12 cellular contexts compared by ENCODE assay signal in the genomic region with DNA sequence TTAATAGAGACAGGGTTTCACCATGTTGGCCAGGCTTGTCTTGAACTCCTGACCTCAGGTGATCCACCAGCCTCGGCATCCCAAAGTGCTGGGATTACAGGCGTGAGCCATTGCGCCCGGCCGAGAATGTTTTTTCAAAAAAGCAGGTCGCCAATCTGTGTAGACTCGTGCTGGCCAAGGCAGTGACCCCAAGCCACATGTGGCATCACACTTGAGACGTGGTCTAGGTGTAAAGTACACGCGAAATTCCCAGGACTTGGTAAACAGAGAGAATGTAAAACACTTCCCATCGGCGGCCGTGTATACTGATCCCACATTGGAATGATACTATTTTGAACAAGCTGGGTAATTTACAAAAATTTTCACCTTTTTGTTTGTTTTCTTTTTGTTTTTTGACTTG. TPM values are rescaled to one million over a fixed set of nuclear protein-coding genes. Genes with fewer than 3 reads are reported as not detected.
A peak's percentile ranks its signal among the peaks of the same experiment; 100 is the strongest.
DNase-seq lines count a peak whose midpoint lies in the region; TF ChIP-seq lines count a peak whose summit lies in the region.
"Had no signal": no experiment of that assay in that cellular context is flagged by ENCODE, and none has a peak within 500 bp of the region (broad histone marks: within the 10 kb centered on the region; RNA-seq: fewer than 3 reads in every experiment).

No MANE protein-coding gene starts in this region.

- no peak overlapping the region for H3K18ac ChIP-seq in H9 (ENCODE audit: insufficient read length, low read depth, low read length)

- H2AK5ac ChIP-seq in H9 (ENCODE audit: insufficient read length, low read length): no peak overlapping the region

- peak overlapping the region; percentile 98 for H3K27ac ChIP-seq in VCaP
- H3K27ac ChIP-seq in H9 (ENCODE audit: insufficient read length, low read depth, low read length): no peak overlapping the region

- no peak overlapping the region for H2BK20ac ChIP-seq in H9 (ENCODE audit: low read depth, low read length, poor library complexity, severe bottlenecking)

- H3K14ac ChIP-seq in H9 (ENCODE audit: insufficient read depth, low read length): no peak overlapping the region

- DNase-seq in activated CD4-positive, alpha-beta T cell treated with anti-CD3 and anti-CD28 coated beads, Interleukin-2, amount 10 ng/mL, durations not matched to agents 24 days and 14 days: no peak
- no peak for DNase-seq in activated CD4-positive, alpha-beta T cell treated with anti-CD3 and anti-CD28 coated beads, Interleukin-2, amount 50 U/mL, for 48 hours
- DNase-seq in Caco-2 (no peak), neural crest cell (ENCODE audit: low read depth, low spot score) (no peak), A172 (ENCODE audit: low spot score) (no peak), H9 (no peak), NCI-H526 treated with DMSO at 0.1 percent for 48 hours (lab: John Stamatoyannopoulos, UW) (no peak)
- DNase-seq: DMS 273 treated with DMSO at 0.1 percent for 48 hours, NCI-H2227 treated with DMSO at 0.1 percent for 48 hours, NCI-H524 treated with DMSO at 0.1 percent for 48 hours had no signal

- H4K5ac ChIP-seq in H9 (ENCODE audit: insufficient read length, low read depth, low read length): no peak overlapping the region

- no peak overlapping the region for H2BK5ac ChIP-seq in H9 (ENCODE audit: insufficient read length, low read length)

- peaks cover 38% of the 10 kb centered on the region for H3K4me1 Mint-ChIP-seq in activated CD4-positive, alpha-beta T cell treated with anti-CD3 and anti-CD28 coated beads, Interleukin-2, amount 10 ng/mL, durations not matched to agents 24 days and 14 days
- H3K4me1 Mint-ChIP-seq in Caco-2 (ENCODE audit: low read depth, unreplicated experiment): peaks cover 24% of the 10 kb centered on the region
- peaks cover 38% of the 10 kb centered on the region for H3K4me1 Mint-ChIP-seq in neural crest cell
- peaks cover 33 to 38% of the 10 kb centered on the region in 2 experiments for H3K4me1 Mint-ChIP-seq in H9

- H2BK12ac ChIP-seq in H9 (ENCODE audit: insufficient read length, low read depth, low read length): no peak overlapping the region

- CTCF ChIA-PET in Caco-2 (lab: Charles Lee): interaction anchor here (1.2 to 2.3 kb wide), 7 partner anchors 8 to 253 kb away, joined by 6 to 29 read pairs (median 10); a partner anchor contains a TSS

- H2BK120ac ChIP-seq in H9 (ENCODE audit: low read depth, low read length, poor library complexity, severe bottlenecking): no peak overlapping the region

- H3K36me3 Mint-ChIP-seq in activated CD4-positive, alpha-beta T cell treated with anti-CD3 and anti-CD28 coated beads, Interleukin-2, amount 10 ng/mL, durations not matched to agents 24 days and 14 days (ENCODE audit: low read depth): no peaks in the 10 kb centered on the region
- H3K36me3 Mint-ChIP-seq in Caco-2 (ENCODE audit: insufficient read depth, unreplicated experiment): peaks cover 29% of the 10 kb centered on the region
- no peaks in the 10 kb centered on the region for H3K36me3 Mint-ChIP-seq in neural crest cell (ENCODE audit: low read depth)
- H3K36me3 Mint-ChIP-seq in H9 (ENCODE audit: insufficient read depth in 1 of 3, low read depth in 3 of 3): peaks cover 3 to 11% (median 7%) of the 10 kb centered on the region in 3 experiments; a peak in 5 of 7 replicates
- H3K36me3 Mint-ChIP-seq: CD8-positive, alpha-beta T cell had no signal

- no peaks in the 10 kb centered on the region for H3K23me2 ChIP-seq in H9 (ENCODE audit: insufficient read length, low read depth, low read length, poor library complexity, severe bottlenecking)

- H3K4me1 ChIP-seq in Caco-2 (peaks cover 40% of the 10 kb centered on the region), H9 (ENCODE audit: insufficient read depth, low read length) (no peaks in the 10 kb centered on the region)

- no peak overlapping the region for H3K4ac ChIP-seq in H9 (ENCODE audit: low read depth, low read length)

- no peak overlapping the region for H4K8ac ChIP-seq in H9 (replicated peaks; ENCODE audit: insufficient read length, low read depth, low read length)

- intact Hi-C loops in activated CD4-positive, alpha-beta T cell treated with anti-CD3 and anti-CD28 coated beads, Interleukin-2, amount 10 ng/mL, durations not matched to agents 24 days and 14 days (cut with micrococcal nuclease): loop anchor here (5.0 to 10.0 kb wide), 3 partner anchors 152 to 260 kb away; a partner anchor contains a TSS
- intact Hi-C loops in Caco-2 (cut with micrococcal nuclease; ENCODE audit: unreplicated experiment): loop anchor here (5.0 kb wide), 1 partner anchor 42 kb away; no protein-coding TSS in a partner anchor

- H4K91ac ChIP-seq in H9 (ENCODE audit: insufficient read length, low read depth, low read length): no peak overlapping the region

- H3K79me1 ChIP-seq in H9 (ENCODE audit: insufficient read depth, low read depth, low read length, poor library complexity, severe bottlenecking): no peaks in the 10 kb centered on the region

- no peak overlapping the region for H2AFZ ChIP-seq in H9 (ENCODE audit: low read length)

- no CpG with 5 or more reads among the region's 13 CpGs for WGBS in H9 (ENCODE audit: extremely low coverage, insufficient read length, low lambda C conversion rate)

- H3K9me3 ChIP-seq in Caco-2 (no peaks in the 10 kb centered on the region), H9 (ENCODE audit: control insufficient read depth, low read depth, low read length) (no peaks in the 10 kb centered on the region)

- no peaks in the 10 kb centered on the region for H4K20me1 ChIP-seq in H9 (ENCODE audit: control insufficient read depth, insufficient read depth, insufficient read length)

- TF ChIP-seq CTCF in Caco-2 (IDR thresholded peaks at IDR 0.05; ENCODE audit: insufficient read depth in 1 of 2, low read depth in 1 of 2, low read length in 1 of 2, severe bottlenecking in 1 of 2, unreplicated experiment in 1 of 2): no peak
- no peak for TF ChIP-seq CTCF in VCaP (conservative IDR thresholded peaks at IDR 0.05)
- TF ChIP-seq CTCF in neural crest cell (conservative IDR thresholded peaks at IDR 0.05): no peak
- TF ChIP-seq CTCF in H9 (conservative IDR thresholded peaks at IDR 0.05): no peak

- H3K4me3 Mint-ChIP-seq in activated CD4-positive, alpha-beta T cell treated with anti-CD3 and anti-CD28 coated beads, Interleukin-2, amount 10 ng/mL, durations not matched to agents 24 days and 14 days: no peak overlapping the region
- H3K4me3 Mint-ChIP-seq in Caco-2 (ENCODE audit: unreplicated experiment): peak overlapping the region; percentile 96
- peak overlapping the region; percentile 31 for H3K4me3 Mint-ChIP-seq in neural crest cell
- no peak overlapping the region for H3K4me3 Mint-ChIP-seq in H9
- H3K4me3 Mint-ChIP-seq: CD8-positive, alpha-beta T cell had no signal

- no peak overlapping the region for H3T11ph ChIP-seq in H9 (ENCODE audit: low read length)

- no peak overlapping the region for H3K23ac ChIP-seq in H9 (ENCODE audit: insufficient read length, low read depth, low read length)

- no peak overlapping the region for H2BK15ac ChIP-seq in H9 (ENCODE audit: low read depth, low read length)

- H3K27me3 Mint-ChIP-seq in activated CD4-positive, alpha-beta T cell treated with anti-CD3 and anti-CD28 coated beads, Interleukin-2, amount 10 ng/mL, durations not matched to agents 24 days and 14 days: peaks cover 6% of the 10 kb centered on the region
- H3K27me3 Mint-ChIP-seq in Caco-2 (ENCODE audit: insufficient read depth, unreplicated experiment) (no peaks in the 10 kb centered on the region), neural crest cell (ENCODE audit: low read depth) (peaks cover 4% of the 10 kb centered on the region), H9 (ENCODE audit: low read depth) (no peaks in the 10 kb centered on the region)

- POLR2A ChIA-PET in Caco-2 (lab: Charles Lee): interaction anchor here (1.4 to 4.5 kb wide), 6 partner anchors 10 to 198 kb away, joined by 7 to 170 read pairs (median 20); a partner anchor contains a TSS

- no peaks in the 10 kb centered on the region; the same call in 1 of the 2 replicates for H3K36me3 ChIP-seq in Caco-2 (ENCODE audit: control insufficient read depth, insufficient read depth, low read length)

- H3K9me3 Mint-ChIP-seq in activated CD4-positive, alpha-beta T cell treated with anti-CD3 and anti-CD28 coated beads, Interleukin-2, amount 10 ng/mL, durations not matched to agents 24 days and 14 days: no peaks in the 10 kb centered on the region
- no peaks in the 10 kb centered on the region for H3K9me3 Mint-ChIP-seq in Caco-2 (ENCODE audit: unreplicated experiment)
- no peaks in the 10 kb centered on the region for H3K9me3 Mint-ChIP-seq in neural crest cell
- H3K9me3 Mint-ChIP-seq in H9: no peaks in the 10 kb centered on the region; a peak in 1 of 5 replicates
- H3K9me3 Mint-ChIP-seq: CD8-positive, alpha-beta T cell had no signal

- H3K27me3 ChIP-seq in Caco-2 (replicated peaks; ENCODE audit: control insufficient read depth, insufficient read depth, low read length): no peaks in the 10 kb centered on the region
- H3K27me3 ChIP-seq in H9 (ENCODE audit: insufficient read depth, low read length): no peaks in the 10 kb centered on the region

- H3K4me3 ChIP-seq in Caco-2 (ENCODE audit: low read depth, low read length): no peak overlapping the region

- no peak overlapping the region for H3K56ac ChIP-seq in H9 (ENCODE audit: insufficient read length, low read depth, low read length)

- H3K9ac ChIP-seq in H9 (ENCODE audit: extremely low read depth, insufficient read length, low read length): no peak overlapping the region

- no TSS peak for BruUV-seq in Caco-2 (replicated peaks; lab: Mats Ljungman, UMichigan)

- no peaks in the 10 kb centered on the region; the same call in 1 of the 2 replicates for H3K79me2 ChIP-seq in H9 (ENCODE audit: insufficient read depth, low read length)

- no peak overlapping the region for H3K4me2 ChIP-seq in H9 (ENCODE audit: insufficient read depth, insufficient read length, low read length)

- peak overlapping the region; percentile 34 for H3K27ac Mint-ChIP-seq in activated CD4-positive, alpha-beta T cell treated with anti-CD3 and anti-CD28 coated beads, Interleukin-2, amount 10 ng/mL, durations not matched to agents 24 days and 14 days
- H3K27ac Mint-ChIP-seq in Caco-2 (ENCODE audit: unreplicated experiment) (peak overlapping the region; percentile 100), neural crest cell (ENCODE audit: unreplicated experiment) (no peak overlapping the region), H9 (peak overlapping the region in 1 of 3 experiments; percentile 80; a peak in 1 of 7 replicates)

RNA-seq across cellular contexts. Expression of a gene that starts 41.1 kb away (rescaled TPM):
- 1.4 and 1.9 TPM in 2 replicates for total RNA-seq in activated CD4-positive, alpha-beta T cell treated with anti-CD3 and anti-CD28 coated beads, Interleukin-2, amount 10 ng/mL, durations not matched to agents 24 days and 14 days
- total RNA-seq in Caco-2 (2022) (48.1 and 55.4 TPM in 2 replicates), neural crest cell (96.2 and 96.5 TPM in 2 replicates), H9 (2021) (82.7 and 85.8 TPM in 2 replicates)
- 29.8 and 31.7 TPM in 2 replicates for total RNA-seq in A172 (2014; rRNA removed; shearing (Covaris generic))

RNA-seq across cellular contexts. Expression of a gene that starts 41.8 kb away (rescaled TPM):
- 0.37 and 0.54 TPM in 2 replicates for total RNA-seq in activated CD4-positive, alpha-beta T cell treated with anti-CD3 and anti-CD28 coated beads, Interleukin-2, amount 10 ng/mL, durations not matched to agents 24 days and 14 days
- 3.7 and 3.9 TPM in 2 replicates for total RNA-seq in Caco-2 (2022)
- 22.7 and 23.8 TPM in 2 replicates for total RNA-seq in neural crest cell
- total RNA-seq in A172 (2014; rRNA removed; shearing (Covaris generic)): 0.59 and 1.1 TPM in 2 replicates
- 7.8 and 8.9 TPM in 2 replicates for total RNA-seq in H9 (2021)

Comparison
In these comparisons a context has a peak if more than half of its experiments do, and no peak if none do; other contexts are left out.
1. H3K4me3 Mint-ChIP-seq: peak in Caco-2 (single experiment) and neural crest cell (single experiment); none in activated CD4-positive, alpha-beta T cell treated with anti-CD3 and anti-CD28 coated beads, Interleukin-2, amount 10 ng/mL, durations not matched to agents 24 days and 14 days (single experiment) and H9 (0 of 2).
2. RNA of a gene that starts 41.1 kb away (total RNA-seq): 96.2 to 96.5 TPM in neural crest cell, 82.7 to 85.8 TPM in H9, 48.1 to 55.4 TPM in Caco-2 and 29.8 to 31.7 TPM in A172; 1.4 to 1.9 TPM in activated CD4-positive, alpha-beta T cell treated with anti-CD3 and anti-CD28 coated beads, Interleukin-2, amount 10 ng/mL, durations not matched to agents 24 days and 14 days; every median in the first group is over 10 times any median in the second.